1 cellular context compared by ENCODE assay signal in the genomic region with DNA sequence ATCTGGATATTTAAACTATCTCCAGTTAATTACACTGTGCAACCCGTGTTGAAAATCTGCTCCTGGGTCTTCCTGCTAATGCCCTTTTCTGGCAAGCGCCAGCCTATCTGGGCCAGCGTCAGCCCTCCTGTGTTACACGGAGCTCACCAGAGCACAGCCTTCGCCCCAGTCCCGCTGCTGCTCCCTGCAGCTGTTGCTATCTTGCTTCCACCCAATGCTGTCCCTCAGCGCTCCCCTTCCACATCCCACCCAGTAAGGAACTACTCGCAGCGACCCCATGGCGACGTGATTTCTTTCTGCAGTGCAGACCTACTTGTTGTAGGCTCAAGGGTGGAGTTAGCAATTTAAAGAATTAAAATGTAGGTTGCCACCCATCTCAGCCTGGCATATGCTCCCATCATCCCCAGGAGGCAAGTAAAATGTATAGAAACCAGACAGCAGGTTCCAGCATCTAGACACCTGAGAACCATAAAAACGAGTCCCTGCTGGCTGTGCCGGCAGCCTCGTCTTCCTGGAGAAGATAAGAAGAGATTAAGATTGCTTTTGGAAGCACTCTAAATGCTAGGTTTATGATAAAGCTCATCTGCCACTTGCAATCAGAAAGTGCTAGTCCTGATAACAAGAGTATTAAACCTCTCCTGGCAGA.
A peak's percentile ranks its signal among the peaks of the same experiment; 100 is the strongest.
TF ChIP-seq lines count a peak whose summit lies in the region.

No MANE protein-coding gene starts in this region.

TF ChIP-seq in HEK293, 187 proteins besides CTCF, POLR2A, EP300 and RAD21 (continued from another document):
- TF ChIP-seq, protein P1, sequence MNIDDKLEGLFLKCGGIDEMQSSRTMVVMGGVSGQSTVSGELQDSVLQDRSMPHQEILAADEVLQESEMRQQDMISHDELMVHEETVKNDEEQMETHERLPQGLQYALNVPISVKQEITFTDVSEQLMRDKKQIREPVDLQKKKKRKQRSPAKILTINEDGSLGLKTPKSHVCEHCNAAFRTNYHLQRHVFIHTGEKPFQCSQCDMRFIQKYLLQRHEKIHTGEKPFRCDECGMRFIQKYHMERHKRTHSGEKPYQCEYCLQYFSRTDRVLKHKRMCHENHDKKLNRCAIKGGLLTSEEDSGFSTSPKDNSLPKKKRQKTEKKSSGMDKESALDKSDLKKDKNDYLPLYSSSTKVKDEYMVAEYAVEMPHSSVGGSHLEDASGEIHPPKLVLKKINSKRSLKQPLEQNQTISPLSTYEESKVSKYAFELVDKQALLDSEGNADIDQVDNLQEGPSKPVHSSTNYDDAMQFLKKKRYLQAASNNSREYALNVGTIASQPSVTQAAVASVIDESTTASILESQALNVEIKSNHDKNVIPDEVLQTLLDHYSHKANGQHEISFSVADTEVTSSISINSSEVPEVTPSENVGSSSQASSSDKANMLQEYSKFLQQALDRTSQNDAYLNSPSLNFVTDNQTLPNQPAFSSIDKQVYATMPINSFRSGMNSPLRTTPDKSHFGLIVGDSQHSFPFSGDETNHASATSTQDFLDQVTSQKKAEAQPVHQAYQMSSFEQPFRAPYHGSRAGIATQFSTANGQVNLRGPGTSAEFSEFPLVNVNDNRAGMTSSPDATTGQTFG (tag by site-specific recombination; IDR thresholded peaks at IDR 0.05; ENCODE audit: borderline replicate concordance), result no peak
- no peak for TF ChIP-seq ZNF701 (tag by site-specific recombination; IDR thresholded peaks at IDR 0.05)
- TF ChIP-seq ZNF175 (tag by site-specific recombination; IDR thresholded peaks at IDR 0.05), result no peak
- no peak for TF ChIP-seq ZNF837 (tag by site-specific recombination; IDR thresholded peaks at IDR 0.05)
- TF ChIP-seq ZIC2 (tag by site-specific recombination; IDR thresholded peaks at IDR 0.05), result peak; percentile 75
- no peak for TF ChIP-seq ZNF510 (tag by site-specific recombination; IDR thresholded peaks at IDR 0.05; ENCODE audit: insufficient replicate concordance)
- TF ChIP-seq ZNF132 (tag by site-specific recombination; IDR thresholded peaks at IDR 0.05; ENCODE audit: borderline replicate concordance), result no peak
- no peak for TF ChIP-seq ZNF48 (tag by site-specific recombination; IDR thresholded peaks at IDR 0.05)
- no peak for TF ChIP-seq ZNF2 (tag by site-specific recombination; IDR thresholded peaks at IDR 0.05)
- peak; percentile 63 for TF ChIP-seq KLF1 (tag by site-specific recombination; IDR thresholded peaks at IDR 0.05)
- no peak for TF ChIP-seq ZNF37A (tag by site-specific recombination; IDR thresholded peaks at IDR 0.05)
- TF ChIP-seq, protein P2, sequence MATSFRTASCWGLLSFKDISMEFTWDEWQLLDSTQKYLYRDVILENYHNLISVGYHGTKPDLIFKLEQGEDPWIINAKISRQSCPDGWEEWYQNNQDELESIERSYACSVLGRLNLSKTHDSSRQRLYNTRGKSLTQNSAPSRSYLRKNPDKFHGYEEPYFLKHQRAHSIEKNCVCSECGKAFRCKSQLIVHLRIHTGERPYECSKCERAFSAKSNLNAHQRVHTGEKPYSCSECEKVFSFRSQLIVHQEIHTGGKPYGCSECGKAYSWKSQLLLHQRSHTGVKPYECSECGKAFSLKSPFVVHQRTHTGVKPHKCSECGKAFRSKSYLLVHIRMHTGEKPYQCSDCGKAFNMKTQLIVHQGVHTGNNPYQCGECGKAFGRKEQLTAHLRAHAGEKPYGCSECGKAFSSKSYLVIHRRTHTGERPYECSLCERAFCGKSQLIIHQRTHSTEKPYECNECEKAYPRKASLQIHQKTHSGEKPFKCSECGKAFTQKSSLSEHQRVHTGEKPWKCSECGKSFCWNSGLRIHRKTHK (tag by site-specific recombination; IDR thresholded peaks at IDR 0.05), result no peak
- no peak for TF ChIP-seq ZNF155 (tag by site-specific recombination; IDR thresholded peaks at IDR 0.05)
- no peak for TF ChIP-seq ZNF223 (tag by site-specific recombination; IDR thresholded peaks at IDR 0.05)
- TF ChIP-seq, protein P3, sequence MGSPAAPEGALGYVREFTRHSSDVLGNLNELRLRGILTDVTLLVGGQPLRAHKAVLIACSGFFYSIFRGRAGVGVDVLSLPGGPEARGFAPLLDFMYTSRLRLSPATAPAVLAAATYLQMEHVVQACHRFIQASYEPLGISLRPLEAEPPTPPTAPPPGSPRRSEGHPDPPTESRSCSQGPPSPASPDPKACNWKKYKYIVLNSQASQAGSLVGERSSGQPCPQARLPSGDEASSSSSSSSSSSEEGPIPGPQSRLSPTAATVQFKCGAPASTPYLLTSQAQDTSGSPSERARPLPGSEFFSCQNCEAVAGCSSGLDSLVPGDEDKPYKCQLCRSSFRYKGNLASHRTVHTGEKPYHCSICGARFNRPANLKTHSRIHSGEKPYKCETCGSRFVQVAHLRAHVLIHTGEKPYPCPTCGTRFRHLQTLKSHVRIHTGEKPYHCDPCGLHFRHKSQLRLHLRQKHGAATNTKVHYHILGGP (tag by site-specific recombination; IDR thresholded peaks at IDR 0.05), result no peak
- TF ChIP-seq ZNF791 (tag by site-specific recombination; IDR thresholded peaks at IDR 0.05), result no peak
- no peak for TF ChIP-seq ZNF610 (tag by site-specific recombination; IDR thresholded peaks at IDR 0.05; ENCODE audit: borderline replicate concordance)
- TF ChIP-seq ZNF658 (tag by site-specific recombination; IDR thresholded peaks at IDR 0.05), result no peak
- no peak for TF ChIP-seq ZNF19 (tag by site-specific recombination; IDR thresholded peaks at IDR 0.05; ENCODE audit: low read depth)
- TF ChIP-seq, protein P4, sequence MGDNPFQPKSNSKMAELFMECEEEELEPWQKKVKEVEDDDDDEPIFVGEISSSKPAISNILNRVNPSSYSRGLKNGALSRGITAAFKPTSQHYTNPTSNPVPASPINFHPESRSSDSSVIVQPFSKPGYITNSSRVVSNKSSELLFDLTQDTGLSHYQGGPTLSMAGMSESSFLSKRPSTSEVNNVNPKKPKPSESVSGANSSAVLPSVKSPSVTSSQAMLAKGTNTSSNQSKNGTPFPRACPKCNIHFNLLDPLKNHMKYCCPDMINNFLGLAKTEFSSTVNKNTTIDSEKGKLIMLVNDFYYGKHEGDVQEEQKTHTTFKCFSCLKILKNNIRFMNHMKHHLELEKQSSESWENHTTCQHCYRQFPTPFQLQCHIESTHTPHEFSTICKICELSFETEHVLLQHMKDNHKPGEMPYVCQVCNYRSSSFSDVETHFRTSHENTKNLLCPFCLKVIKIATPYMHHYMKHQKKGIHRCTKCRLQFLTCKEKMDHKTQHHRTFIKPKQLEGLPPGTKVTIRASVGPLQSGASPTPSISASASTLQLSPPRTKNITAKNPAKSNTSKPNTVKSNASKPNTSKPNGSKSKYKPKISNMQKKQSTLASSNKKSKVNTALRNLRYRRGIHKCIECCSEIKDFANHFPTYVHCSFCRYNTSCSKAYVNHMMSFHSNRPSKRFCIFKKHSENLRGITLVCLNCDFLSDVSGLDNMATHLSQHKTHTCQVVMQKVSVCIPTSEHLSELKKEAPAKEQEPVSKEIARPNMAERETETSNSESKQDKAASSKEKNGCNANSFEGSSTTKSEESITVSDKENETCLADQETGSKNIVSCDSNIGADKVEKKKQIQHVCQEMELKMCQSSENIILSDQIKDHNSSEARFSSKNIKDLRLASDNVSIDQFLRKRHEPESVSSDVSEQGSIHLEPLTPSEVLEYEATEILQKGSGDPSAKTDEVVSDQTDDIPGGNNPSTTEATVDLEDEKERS (tag by site-specific recombination; IDR thresholded peaks at IDR 0.05), result no peak
- no peak for TF ChIP-seq ZNF623 (tag by site-specific recombination; IDR thresholded peaks at IDR 0.05)
- TF ChIP-seq SP3 (tag by site-specific recombination; IDR thresholded peaks at IDR 0.05), result no peak
- TF ChIP-seq, protein P5, sequence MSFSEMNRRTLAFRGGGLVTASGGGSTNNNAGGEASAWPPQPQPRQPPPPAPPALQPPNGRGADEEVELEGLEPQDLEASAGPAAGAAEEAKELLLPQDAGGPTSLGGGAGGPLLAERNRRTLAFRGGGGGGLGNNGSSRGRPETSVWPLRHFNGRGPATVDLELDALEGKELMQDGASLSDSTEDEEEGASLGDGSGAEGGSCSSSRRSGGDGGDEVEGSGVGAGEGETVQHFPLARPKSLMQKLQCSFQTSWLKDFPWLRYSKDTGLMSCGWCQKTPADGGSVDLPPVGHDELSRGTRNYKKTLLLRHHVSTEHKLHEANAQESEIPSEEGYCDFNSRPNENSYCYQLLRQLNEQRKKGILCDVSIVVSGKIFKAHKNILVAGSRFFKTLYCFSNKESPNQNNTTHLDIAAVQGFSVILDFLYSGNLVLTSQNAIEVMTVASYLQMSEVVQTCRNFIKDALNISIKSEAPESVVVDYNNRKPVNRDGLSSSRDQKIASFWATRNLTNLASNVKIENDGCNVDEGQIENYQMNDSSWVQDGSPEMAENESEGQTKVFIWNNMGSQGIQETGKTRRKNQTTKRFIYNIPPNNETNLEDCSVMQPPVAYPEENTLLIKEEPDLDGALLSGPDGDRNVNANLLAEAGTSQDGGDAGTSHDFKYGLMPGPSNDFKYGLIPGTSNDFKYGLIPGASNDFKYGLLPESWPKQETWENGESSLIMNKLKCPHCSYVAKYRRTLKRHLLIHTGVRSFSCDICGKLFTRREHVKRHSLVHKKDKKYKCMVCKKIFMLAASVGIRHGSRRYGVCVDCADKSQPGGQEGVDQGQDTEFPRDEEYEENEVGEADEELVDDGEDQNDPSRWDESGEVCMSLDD (tag by site-specific recombination; IDR thresholded peaks at IDR 0.05), result no peak
- TF ChIP-seq, protein P6, sequence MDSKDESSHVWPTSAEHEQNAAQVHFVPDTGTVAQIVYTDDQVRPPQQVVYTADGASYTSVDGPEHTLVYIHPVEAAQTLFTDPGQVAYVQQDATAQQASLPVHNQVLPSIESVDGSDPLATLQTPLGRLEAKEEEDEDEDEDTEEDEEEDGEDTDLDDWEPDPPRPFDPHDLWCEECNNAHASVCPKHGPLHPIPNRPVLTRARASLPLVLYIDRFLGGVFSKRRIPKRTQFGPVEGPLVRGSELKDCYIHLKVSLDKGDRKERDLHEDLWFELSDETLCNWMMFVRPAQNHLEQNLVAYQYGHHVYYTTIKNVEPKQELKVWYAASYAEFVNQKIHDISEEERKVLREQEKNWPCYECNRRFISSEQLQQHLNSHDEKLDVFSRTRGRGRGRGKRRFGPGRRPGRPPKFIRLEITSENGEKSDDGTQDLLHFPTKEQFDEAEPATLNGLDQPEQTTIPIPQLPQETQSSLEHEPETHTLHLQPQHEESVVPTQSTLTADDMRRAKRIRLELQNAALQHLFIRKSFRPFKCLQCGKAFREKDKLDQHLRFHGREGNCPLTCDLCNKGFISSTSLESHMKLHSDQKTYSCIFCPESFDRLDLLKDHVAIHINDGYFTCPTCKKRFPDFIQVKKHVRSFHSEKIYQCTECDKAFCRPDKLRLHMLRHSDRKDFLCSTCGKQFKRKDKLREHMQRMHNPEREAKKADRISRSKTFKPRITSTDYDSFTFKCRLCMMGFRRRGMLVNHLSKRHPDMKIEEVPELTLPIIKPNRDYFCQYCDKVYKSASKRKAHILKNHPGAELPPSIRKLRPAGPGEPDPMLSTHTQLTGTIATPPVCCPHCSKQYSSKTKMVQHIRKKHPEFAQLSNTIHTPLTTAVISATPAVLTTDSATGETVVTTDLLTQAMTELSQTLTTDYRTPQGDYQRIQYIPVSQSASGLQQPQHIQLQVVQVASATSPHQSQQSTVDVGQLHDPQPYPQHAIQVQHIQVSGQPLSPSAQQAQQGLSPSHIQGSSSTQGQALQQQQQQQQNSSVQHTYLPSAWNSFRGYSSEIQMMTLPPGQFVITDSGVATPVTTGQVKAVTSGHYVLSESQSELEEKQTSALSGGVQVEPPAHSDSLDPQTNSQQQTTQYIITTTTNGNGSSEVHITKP (tag by site-specific recombination; IDR thresholded peaks at IDR 0.05), result no peak
- no peak for TF ChIP-seq ZNF624 (tag by site-specific recombination; IDR thresholded peaks at IDR 0.05)
- TF ChIP-seq ZNF221 (tag by site-specific recombination; IDR thresholded peaks at IDR 0.05; ENCODE audit: borderline replicate concordance), result no peak
- TF ChIP-seq ZNF792 (tag by site-specific recombination; IDR thresholded peaks at IDR 0.05), result no peak
- no peak for TF ChIP-seq ZNF169 (tag by site-specific recombination; IDR thresholded peaks at IDR 0.05)
- no peak for TF ChIP-seq IKZF3 (tag by site-specific recombination; IDR thresholded peaks at IDR 0.05)
- no peak for TF ChIP-seq ZNF677 (tag by site-specific recombination; IDR thresholded peaks at IDR 0.05)
- TF ChIP-seq, protein P7, sequence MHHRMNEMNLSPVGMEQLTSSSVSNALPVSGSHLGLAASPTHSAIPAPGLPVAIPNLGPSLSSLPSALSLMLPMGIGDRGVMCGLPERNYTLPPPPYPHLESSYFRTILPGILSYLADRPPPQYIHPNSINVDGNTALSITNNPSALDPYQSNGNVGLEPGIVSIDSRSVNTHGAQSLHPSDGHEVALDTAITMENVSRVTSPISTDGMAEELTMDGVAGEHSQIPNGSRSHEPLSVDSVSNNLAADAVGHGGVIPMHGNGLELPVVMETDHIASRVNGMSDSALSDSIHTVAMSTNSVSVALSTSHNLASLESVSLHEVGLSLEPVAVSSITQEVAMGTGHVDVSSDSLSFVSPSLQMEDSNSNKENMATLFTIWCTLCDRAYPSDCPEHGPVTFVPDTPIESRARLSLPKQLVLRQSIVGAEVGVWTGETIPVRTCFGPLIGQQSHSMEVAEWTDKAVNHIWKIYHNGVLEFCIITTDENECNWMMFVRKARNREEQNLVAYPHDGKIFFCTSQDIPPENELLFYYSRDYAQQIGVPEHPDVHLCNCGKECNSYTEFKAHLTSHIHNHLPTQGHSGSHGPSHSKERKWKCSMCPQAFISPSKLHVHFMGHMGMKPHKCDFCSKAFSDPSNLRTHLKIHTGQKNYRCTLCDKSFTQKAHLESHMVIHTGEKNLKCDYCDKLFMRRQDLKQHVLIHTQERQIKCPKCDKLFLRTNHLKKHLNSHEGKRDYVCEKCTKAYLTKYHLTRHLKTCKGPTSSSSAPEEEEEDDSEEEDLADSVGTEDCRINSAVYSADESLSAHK (tag by site-specific recombination; IDR thresholded peaks at IDR 0.05), result no peak
- TF ChIP-seq ZNF521 (tag by site-specific recombination; IDR thresholded peaks at IDR 0.05), result no peak
- no peak; the same call in 1 of the 2 replicates for TF ChIP-seq TCF7L2 (IDR thresholded peaks at IDR 0.05; ENCODE audit: borderline replicate concordance, low read depth, low read length)
- TF ChIP-seq ZNF585B (tag by site-specific recombination; IDR thresholded peaks at IDR 0.05), result no peak
- no peak for TF ChIP-seq EGR2 (tag by site-specific recombination; IDR thresholded peaks at IDR 0.05; ENCODE audit: low read depth)
- TF ChIP-seq, protein P8, sequence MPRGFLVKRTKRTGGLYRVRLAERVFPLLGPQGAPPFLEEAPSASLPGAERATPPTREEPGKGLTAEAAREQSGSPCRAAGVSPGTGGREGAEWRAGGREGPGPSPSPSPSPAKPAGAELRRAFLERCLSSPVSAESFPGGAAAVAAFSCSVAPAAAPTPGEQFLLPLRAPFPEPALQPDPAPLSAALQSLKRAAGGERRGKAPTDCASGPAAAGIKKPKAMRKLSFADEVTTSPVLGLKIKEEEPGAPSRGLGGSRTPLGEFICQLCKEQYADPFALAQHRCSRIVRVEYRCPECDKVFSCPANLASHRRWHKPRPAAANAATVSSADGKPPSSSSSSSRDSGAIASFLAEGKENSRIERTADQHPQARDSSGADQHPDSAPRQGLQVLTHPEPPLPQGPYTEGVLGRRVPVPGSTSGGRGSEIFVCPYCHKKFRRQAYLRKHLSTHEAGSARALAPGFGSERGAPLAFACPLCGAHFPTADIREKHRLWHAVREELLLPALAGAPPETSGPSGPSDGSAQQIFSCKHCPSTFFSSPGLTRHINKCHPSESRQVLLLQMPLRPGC (tag by site-specific recombination; IDR thresholded peaks at IDR 0.05), result no peak
- peak; percentile 79 for TF ChIP-seq FEZF1 (tag by site-specific recombination; IDR thresholded peaks at IDR 0.05)
